In the genomic region with DNA sequence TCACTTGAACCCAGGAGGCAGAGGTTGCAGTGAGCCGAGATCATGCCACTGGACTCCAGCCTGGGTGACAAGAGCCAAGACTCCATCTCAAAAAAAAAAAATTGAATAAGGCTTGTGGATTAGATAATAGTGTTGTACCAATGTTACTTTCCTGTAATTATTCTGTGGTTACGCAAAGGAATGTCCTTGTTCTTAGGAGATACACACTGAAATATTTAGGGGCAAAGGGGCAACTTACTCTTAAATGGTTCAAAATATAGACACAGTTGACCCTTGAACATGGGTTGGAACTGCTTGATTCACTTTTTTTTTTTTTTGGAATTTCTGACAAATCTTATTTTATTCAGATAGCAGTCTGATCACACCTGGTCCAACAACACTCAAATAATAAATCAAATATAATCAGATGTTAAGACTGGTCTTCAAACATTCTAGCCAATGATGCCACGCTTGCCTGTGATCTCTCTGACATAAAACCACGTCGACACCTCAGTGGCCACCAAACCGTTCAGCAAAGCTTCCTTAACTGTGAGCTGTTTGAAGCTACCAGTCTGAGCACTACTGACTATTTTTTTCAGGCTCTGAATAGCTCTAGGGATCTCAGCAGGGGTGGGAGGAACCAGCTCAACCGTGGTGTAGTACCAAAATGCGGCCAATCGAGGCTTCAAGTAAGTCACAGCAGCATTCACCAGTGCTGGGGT, we compare ENCODE assay signal across 1 cellular context.
A peak's percentile ranks its signal among the peaks of the same experiment; 100 is the strongest.
TF ChIP-seq lines count a peak whose summit lies in the region.

No MANE protein-coding gene starts in this region.

TF ChIP-seq in HepG2, 621 proteins besides CTCF, POLR2A, EP300 and RAD21:
- TF ChIP-seq ZNF879 (CRISPR knock-in tag; IDR thresholded peaks at IDR 0.05) (no peak), ZNF567 (CRISPR knock-in tag; IDR thresholded peaks at IDR 0.05; ENCODE audit: borderline replicate concordance) (no peak), NBN (conservative IDR thresholded peaks at IDR 0.05) (no peak), POLR2G (IDR thresholded peaks at IDR 0.05; ENCODE audit: low read depth, low read length) (peak; percentile 41; the same call in 1 of the 2 replicates), RBFOX2 (IDR thresholded peaks at IDR 0.05; ENCODE audit: low read depth, low read length) (peak; percentile 27; the same call in 1 of the 2 replicates)
TF ChIP-seq in HepG2: peak in this region for 2.
